Comparison of ENCODE assay signal across 10 cellular contexts in genomic region chr16:4514606-4515005, GRCh38. TPM values are rescaled to one million over a fixed set of nuclear protein-coding genes. Genes with fewer than 3 reads are reported as not detected.
DNase-seq lines count a peak whose midpoint lies in the region; ATAC-seq, FAIRE-seq and TF ChIP-seq lines count a peak whose summit lies in the region.
"Had no signal": no experiment of that assay in that cellular context is flagged by ENCODE, and none has a peak within 500 bp of the region (broad histone marks: within the 10 kb centered on the region; RNA-seq: fewer than 3 reads in every experiment).

No MANE protein-coding gene starts in this region.

- no peaks in the 10 kb centered on the region for H3K9me2 ChIP-seq in hepatocyte (replicated peaks; ENCODE audit: insufficient read depth)

- WGBS in K562 (ENCODE audit: insufficient coverage, low coverage, missing lambda C conversion rate), result 53% methylated on average over 6 of the region's 7 CpGs
- 87% methylated on average over 7 of the region's 7 CpGs for WGBS in mesenchymal stem cell
- WGBS in thyroid gland, 2 donors, result 58 to 66% methylated on average over 6 to 7 of the region's 7 CpGs
- 86% methylated on average over 6 of the region's 7 CpGs for WGBS in hepatocyte (ENCODE audit: low lambda C conversion rate, missing lambda C conversion rate)

- TF ChIP-seq RAD21 in K562 (CRISPR knock-in tag; conservative IDR thresholded peaks at IDR 0.05 in 1 of 2, IDR thresholded peaks at IDR 0.05 in 1 of 2), result no peak

- H3K9me3 Mint-ChIP-seq in activated T-cell treated with anti-CD3 and anti-CD28 coated beads, Interleukin-2, amount 50 U/mL, for 4 hours, result no peaks in the 10 kb centered on the region
- no peaks in the 10 kb centered on the region for H3K9me3 Mint-ChIP-seq in Caco-2 (ENCODE audit: unreplicated experiment)

- H3K4me2 ChIP-seq in K562 (ENCODE audit: insufficient read depth, low read length), result no peak overlapping the region
- H3K4me2 ChIP-seq in mesenchymal stem cell (ENCODE audit: low read length, poor library complexity, severe bottlenecking), result no peak overlapping the region
- no peak overlapping the region for H3K4me2 ChIP-seq in hepatocyte

- H3K27ac Mint-ChIP-seq in Caco-2 (ENCODE audit: unreplicated experiment), result no peak overlapping the region

- no peak for DNase-seq in activated T-cell treated with anti-CD3 and anti-CD28 coated beads, Interleukin-2, amount 50 U/mL, for 4 hours
- DNase-seq in activated T-cell treated with anti-CD3 and anti-CD28 coated beads, Interleukin-2, amount 50 U/mL, for 1 hour, result no peak
- DNase-seq in K562 (ENCODE audit: extremely low read depth in 1 of 4, low spot score in 3 of 4), result no peak
- DNase-seq in mesenchymal stem cell, result no peak
- no peak for DNase-seq in thyroid gland
- no peak for DNase-seq in hepatocyte (ENCODE audit: low spot score)
- no peak for DNase-seq in Caco-2
- DNase-seq: occipital lobe had no signal

- no peak overlapping the region for H2AFZ ChIP-seq in K562 (ENCODE audit: low read depth, low read length)
- H2AFZ ChIP-seq in mesenchymal stem cell (ENCODE audit: low read depth, low read length), result no peak overlapping the region
- H2AFZ ChIP-seq in hepatocyte, result no peak overlapping the region

- peaks cover 58% of the 10 kb centered on the region for H3K4me1 Mint-ChIP-seq in activated T-cell treated with anti-CD3 and anti-CD28 coated beads, Interleukin-2, amount 50 U/mL, for 4 hours (ENCODE audit: low read depth)
- H3K4me1 Mint-ChIP-seq in Caco-2 (ENCODE audit: low read depth, unreplicated experiment), result no peaks in the 10 kb centered on the region

- H4K20me1 ChIP-seq in K562 (replicated peaks; ENCODE audit: control insufficient read depth, insufficient read depth, low read length), result 0 out of 2 replicates have a peak, but pooled peaks cover 3% of the 10 kb centered on the region
- peaks cover 16% of the 10 kb centered on the region for H4K20me1 ChIP-seq in hepatocyte (ENCODE audit: insufficient read depth, poor library complexity, severe bottlenecking)

- no peak for FAIRE-seq in K562 (lab: Jason Lieb, UNC)

- H3K14ac ChIP-seq in mesenchymal stem cell (ENCODE audit: low read length in 2 of 2), result peak overlapping the region in 1 of 2 experiments; percentile 74

- peak; percentile 19 to 41 for ATAC-seq in activated T-cell treated with anti-CD3 and anti-CD28 coated beads, Interleukin-2, amount 50 U/mL, for 4 hours
- ATAC-seq in K562, result no peak
- no peak for ATAC-seq in HG02884 (IDR thresholded peaks at IDR 0.05; ENCODE audit: unreplicated experiment)

- in situ Hi-C loops in K562 (cut with MboI), result loop anchor here (10.0 kb wide), 1 partner anchor 440 kb away; the partner anchor contains the start of gene SEC14L5

- TF ChIP-seq EP300 in K562 (IDR thresholded peaks at IDR 0.05; ENCODE audit: low read length), result no peak

- H2BK12ac ChIP-seq in mesenchymal stem cell (ENCODE audit: low read length in 2 of 2), result no peak overlapping the region

- BruUV-seq in K562 (replicated peaks; lab: Mats Ljungman, UMichigan) (no TSS peak), Caco-2 (replicated peaks; lab: Mats Ljungman, UMichigan) (no TSS peak)

- H2BK15ac ChIP-seq in mesenchymal stem cell (ENCODE audit: low read depth, poor library complexity, severe bottlenecking), result no peak overlapping the region

- intact Hi-C loops in K562 (cut with micrococcal nuclease), result no loop called here
- intact Hi-C loops in thyroid gland (cut with DNase I), result loop anchor here (5.0 kb wide), 1 partner anchor 33 kb away; no protein-coding TSS in a partner anchor
- intact Hi-C loops in Caco-2 (cut with micrococcal nuclease; ENCODE audit: unreplicated experiment), result no loop called here

- H2AK5ac ChIP-seq in mesenchymal stem cell (ENCODE audit: low read length, severe bottlenecking), result no peak overlapping the region

- peak overlapping the region in 1 of 2 experiments; percentile 63; a peak in 1 of 4 replicates for H3K9ac ChIP-seq in K562 (ENCODE audit: insufficient read depth in 1 of 2, low read depth in 2 of 2, low read length in 2 of 2)
- H3K9ac ChIP-seq in mesenchymal stem cell (ENCODE audit: low read length), result peak overlapping the region; percentile 30

- peaks cover 34% of the 10 kb centered on the region; the same call in 1 of the 3 replicates for H3K36me3 ChIP-seq in K562 (ENCODE audit: control insufficient read depth, insufficient read depth, low read length)
- H3K36me3 ChIP-seq in mesenchymal stem cell (ENCODE audit: control insufficient read depth in 1 of 2, insufficient read depth in 2 of 2, low read depth in 1 of 2, low read length in 2 of 2), result peaks cover 44 to 53% of the 10 kb centered on the region in 2 experiments
- H3K36me3 ChIP-seq in thyroid gland, result peaks cover 18 to 19% of the 10 kb centered on the region in 2 donors
- H3K36me3 ChIP-seq in hepatocyte (replicated peaks; ENCODE audit: insufficient read depth, low read depth), result no peaks in the 10 kb centered on the region
- peaks cover 5% of the 10 kb centered on the region for H3K36me3 ChIP-seq in Caco-2 (ENCODE audit: control insufficient read depth, insufficient read depth, low read length)

- H3K36me3 Mint-ChIP-seq in activated T-cell treated with anti-CD3 and anti-CD28 coated beads, Interleukin-2, amount 50 U/mL, for 4 hours (ENCODE audit: insufficient read depth), result peaks cover 25% of the 10 kb centered on the region
- H3K36me3 Mint-ChIP-seq in Caco-2 (ENCODE audit: insufficient read depth, unreplicated experiment), result peaks cover 35% of the 10 kb centered on the region

- no peak overlapping the region for H3K23ac ChIP-seq in mesenchymal stem cell (ENCODE audit: low read length in 2 of 2)

- H2BK5ac ChIP-seq in mesenchymal stem cell (ENCODE audit: low read depth, low read length, poor library complexity, severe bottlenecking), result no peak overlapping the region

- H3K79me2 ChIP-seq in K562 (ENCODE audit: control insufficient read depth, insufficient read depth, low read length) (no peaks in the 10 kb centered on the region), hepatocyte (peaks cover 46% of the 10 kb centered on the region)

- no peak overlapping the region for H3K4ac ChIP-seq in mesenchymal stem cell (ENCODE audit: low read depth in 1 of 2, low read length in 2 of 2)

- H3K27me3 Mint-ChIP-seq in activated T-cell treated with anti-CD3 and anti-CD28 coated beads, Interleukin-2, amount 50 U/mL, for 4 hours (ENCODE audit: low read depth), result no peaks in the 10 kb centered on the region
- no peaks in the 10 kb centered on the region for H3K27me3 Mint-ChIP-seq in Caco-2 (ENCODE audit: insufficient read depth, unreplicated experiment)

- TF ChIP-seq POLR2A in K562 (conservative IDR thresholded peaks at IDR 0.05), result no peak
- TF ChIP-seq POLR2A in thyroid gland (IDR thresholded peaks at IDR 0.05), result no peak

- H3K18ac ChIP-seq in mesenchymal stem cell (ENCODE audit: low read depth in 1 of 2, low read length in 2 of 2), result no peak overlapping the region

- H3K27ac ChIP-seq in K562 (ENCODE audit: extremely low read depth, low read depth, low read length) (no peak overlapping the region), mesenchymal stem cell (ENCODE audit: low read length, poor library complexity, severe bottlenecking) (no peak overlapping the region), thyroid gland (peak overlapping the region in 2 of 3 donors; percentile 40 to 49), hepatocyte (no peak overlapping the region)
- H3K27ac ChIP-seq: cardiac muscle cell had no signal

- peak overlapping the region; percentile 5 for H4K8ac ChIP-seq in mesenchymal stem cell (ENCODE audit: low read length)

- no peaks in the 10 kb centered on the region for H3K9me1 ChIP-seq in K562 (ENCODE audit: control insufficient read depth, insufficient read depth, low read length)

- H4K91ac ChIP-seq in mesenchymal stem cell (ENCODE audit: low read length), result peak overlapping the region; percentile 23

- no peaks in the 10 kb centered on the region for H3K27me3 ChIP-seq in K562 (ENCODE audit: control insufficient read depth in 2 of 2, insufficient read depth in 2 of 2, low read length in 2 of 2)
- no peaks in the 10 kb centered on the region for H3K27me3 ChIP-seq in mesenchymal stem cell (ENCODE audit: control insufficient read depth in 1 of 2, insufficient read depth in 1 of 2, low read length in 2 of 2)
- no peaks in the 10 kb centered on the region for H3K27me3 ChIP-seq in thyroid gland
- H3K27me3 ChIP-seq in hepatocyte, result no peaks in the 10 kb centered on the region
- no peaks in the 10 kb centered on the region for H3K27me3 ChIP-seq in Caco-2 (replicated peaks; ENCODE audit: control insufficient read depth, insufficient read depth, low read length)
- H3K27me3 ChIP-seq: cardiac muscle cell had no signal

- no peak for TF ChIP-seq CTCF in K562 (IDR thresholded peaks at IDR 0.05 in 2 of 3, conservative IDR thresholded peaks at IDR 0.05 in 1 of 3; ENCODE audit: insufficient read depth in 2 of 3, low read depth in 1 of 3, low read length in 3 of 3)
- no peak for TF ChIP-seq CTCF in thyroid gland (IDR thresholded peaks at IDR 0.05)
- no peak for TF ChIP-seq CTCF in hepatocyte (IDR thresholded peaks at IDR 0.05; ENCODE audit: poor library complexity)
- no peak for TF ChIP-seq CTCF in Caco-2 (IDR thresholded peaks at IDR 0.05; ENCODE audit: insufficient read depth in 1 of 2, low read depth in 1 of 2, low read length in 1 of 2, severe bottlenecking in 1 of 2, unreplicated experiment in 1 of 2)

- CTCF ChIA-PET in K562 (lab: Yijun Ruan, JAX; ENCODE audit: low intra/inter-chr PET ratio) (no interaction called here), Caco-2 (lab: Charles Lee) (interaction anchor here (0.8 to 1.3 kb wide), 2 partner anchors 14 to 34 kb away, joined by 3 to 4 read pairs; no protein-coding TSS in a partner anchor)

- POLR2A ChIA-PET in K562 (lab: Yijun Ruan, JAX), result interaction anchor here (0.6 to 1.0 kb wide), 2 partner anchors 12 to 408 kb away, joined by 3 read pairs; no protein-coding TSS in a partner anchor
- POLR2A ChIA-PET in Caco-2 (lab: Charles Lee), result no interaction called here

- H3K79me1 ChIP-seq in mesenchymal stem cell (replicated peaks; ENCODE audit: low read length, poor library complexity, severe bottlenecking), result peaks cover 52% of the 10 kb centered on the region

- no peak overlapping the region for H2BK120ac ChIP-seq in mesenchymal stem cell (ENCODE audit: low read depth, low read length)

- H3K9me3 ChIP-seq in K562 (replicated peaks; ENCODE audit: control insufficient read depth, insufficient read depth, low read depth, low read length), result no peaks in the 10 kb centered on the region
- H3K9me3 ChIP-seq in mesenchymal stem cell (ENCODE audit: control insufficient read depth, low read length), result no peaks in the 10 kb centered on the region
- H3K9me3 ChIP-seq in thyroid gland, result no peaks in the 10 kb centered on the region
- H3K9me3 ChIP-seq in hepatocyte (ENCODE audit: low read depth), result no peaks in the 10 kb centered on the region
- H3K9me3 ChIP-seq in Caco-2, result no peaks in the 10 kb centered on the region

- H3K4me3 Mint-ChIP-seq in activated T-cell treated with anti-CD3 and anti-CD28 coated beads, Interleukin-2, amount 50 U/mL, for 4 hours, result no peak overlapping the region
- no peak overlapping the region for H3K4me3 Mint-ChIP-seq in Caco-2 (ENCODE audit: unreplicated experiment)

- H3K4me1 ChIP-seq in K562 (replicated peaks in 1 of 2; ENCODE audit: control insufficient read depth in 2 of 2, insufficient read depth in 2 of 2, low read length in 2 of 2), result peaks cover 0 to 14% of the 10 kb centered on the region in 2 experiments; a peak in 2 of 5 replicates
- H3K4me1 ChIP-seq in mesenchymal stem cell (ENCODE audit: control insufficient read depth, insufficient read depth, low read depth, low read length), result peaks cover 6% of the 10 kb centered on the region
- H3K4me1 ChIP-seq in thyroid gland, result peaks cover 0 to 26% of the 10 kb centered on the region in 2 donors
- no peaks in the 10 kb centered on the region for H3K4me1 ChIP-seq in hepatocyte (ENCODE audit: insufficient read depth)
- no peaks in the 10 kb centered on the region for H3K4me1 ChIP-seq in Caco-2

- H3K4me3 ChIP-seq in K562 (no peak overlapping the region), mesenchymal stem cell (ENCODE audit: insufficient read depth in 1 of 2, low read depth in 1 of 2, low read length in 2 of 2) (no peak overlapping the region), thyroid gland (replicated peaks in 1 of 3) (no peak overlapping the region), hepatocyte (no peak overlapping the region), Caco-2 (ENCODE audit: low read depth, low read length) (no peak overlapping the region)
- H3K4me3 ChIP-seq: cardiac muscle cell had no signal

RNA-seq across cellular contexts. Expression of gene CDIP1, which starts 24.0 kb away (rescaled TPM):
- 10 to 100 TPM; 33.2 to 41.6 (median 39.7) TPM for total RNA-seq in activated T-cell treated with anti-CD3 and anti-CD28 coated beads, Interleukin-2, amount 50 U/mL, for 4 hours
- not detected in 2 replicates for total RNA-seq in K562 (2011; cell fraction: chromatin; rRNA removed; ENCODE audit: low replicate concordance)
- total RNA-seq in K562 (2011; cell fraction: nucleolus; rRNA removed), result not detected in 2 replicates
- not detected in 2 replicates for total RNA-seq in K562 (2011; cell fraction: nucleoplasm; rRNA removed)
- total RNA-seq in K562 (2014; rRNA removed) (not detected in 2 replicates), K562 (2014; rRNA removed; fragmentation: Illumina TruSeq; extraction: Trizol) (not detected in 2 replicates), K562 (2015; rRNA removed; fragmentation: Illumina TruSeq; extraction: Trizol) (not detected in 2 replicates), K562 (2021) (0.18 and 0.29 TPM in 2 replicates), thyroid gland (10 to 100 TPM; 15.5 to 25.4 (median 25.2) TPM), hepatocyte (19.7 and 22.0 TPM in 2 replicates), Caco-2 (2022) (45.0 and 51.7 TPM in 2 replicates)
- polyA plus RNA-seq in K562 (2011; rRNA removed) (0.15 TPM in 1 of 2 replicates, not detected in the other), K562 (2014; fragmentation: Illumina TruSeq; extraction: Trizol) (not detected in 2 replicates), K562 (2014; fragmentation: Nextera tagmentation; extraction: Ambion mirVana) (not detected), K562 (2014; rRNA removed) (not detected in 2 replicates), hepatocyte (29.3 and 33.3 TPM in 2 replicates)
- polyA plus RNA-seq in K562 (2011; cell fraction: cytosol; rRNA removed), result 0.07 TPM in 1 of 2 replicates, not detected in the other
- 0.10 and 0.18 TPM in 2 replicates for polyA plus RNA-seq in K562 (2011; cell fraction: nucleus; rRNA removed)
- polyA plus RNA-seq in K562 (2012), result 0.31 and 0.54 TPM in 2 replicates
- not detected in 2 replicates for polyA minus RNA-seq in K562 (2011; rRNA and poly(A)+ RNA removed)
- polyA minus RNA-seq in K562 (2011; cell fraction: cytosol; rRNA and poly(A)+ RNA removed), result 1.7 TPM in 1 of 2 replicates, not detected in the other
- 0.40 and 1.1 TPM in 2 replicates for polyA minus RNA-seq in K562 (2011; cell fraction: nucleus; rRNA and poly(A)+ RNA removed)
- polyA plus RNA-seq in mesenchymal stem cell (2013, experiment 1 of 2), result 27.5 TPM
- 28.7 TPM for polyA plus RNA-seq in mesenchymal stem cell (2013, experiment 2 of 2)

RNA-seq across cellular contexts. Expression of gene HMOX2, which starts 38.4 kb away (rescaled TPM):
- 10 to 100 TPM; 79.9 to 85.3 (median 83.1) TPM for total RNA-seq in activated T-cell treated with anti-CD3 and anti-CD28 coated beads, Interleukin-2, amount 50 U/mL, for 4 hours
- 31.3 and 64.7 TPM in 2 replicates for total RNA-seq in K562 (2011; cell fraction: chromatin; rRNA removed; ENCODE audit: low replicate concordance)
- 39.3 and 41.4 TPM in 2 replicates for total RNA-seq in K562 (2011; cell fraction: nucleolus; rRNA removed)
- 40.9 and 52.2 TPM in 2 replicates for total RNA-seq in K562 (2011; cell fraction: nucleoplasm; rRNA removed)
- total RNA-seq in K562 (2014; rRNA removed) (78.6 and 84.7 TPM in 2 replicates), K562 (2014; rRNA removed; fragmentation: Illumina TruSeq; extraction: Trizol) (43.9 and 50.4 TPM in 2 replicates), K562 (2015; rRNA removed; fragmentation: Illumina TruSeq; extraction: Trizol) (60.0 and 66.7 TPM in 2 replicates), K562 (2021) (57.4 and 63.9 TPM in 2 replicates), thyroid gland (10 to 100 TPM; 36.0 to 63.2 (median 50.5) TPM), hepatocyte (57.7 and 68.8 TPM in 2 replicates), Caco-2 (2022) (35.7 and 36.7 TPM in 2 replicates)
- polyA plus RNA-seq in K562 (2011; rRNA removed) (55.5 and 55.8 TPM in 2 replicates), K562 (2014; fragmentation: Illumina TruSeq; extraction: Trizol) (62.8 and 71.3 TPM in 2 replicates), K562 (2014; fragmentation: Nextera tagmentation; extraction: Ambion mirVana) (10 to 100 TPM; 26.8 to 46.3 TPM), K562 (2014; rRNA removed) (87.4 and 88.1 TPM in 2 replicates), hepatocyte (108 TPM in 2 replicates)
- polyA plus RNA-seq in K562 (2011; cell fraction: cytosol; rRNA removed), result 47.4 and 72.1 TPM in 2 replicates
- polyA plus RNA-seq in K562 (2011; cell fraction: nucleus; rRNA removed), result 28.3 and 31.1 TPM in 2 replicates
- 55.2 and 61.7 TPM in 2 replicates for polyA plus RNA-seq in K562 (2012)
- polyA minus RNA-seq in K562 (2011; rRNA and poly(A)+ RNA removed), result 43.3 and 52.3 TPM in 2 replicates
- polyA minus RNA-seq in K562 (2011; cell fraction: cytosol; rRNA and poly(A)+ RNA removed), result 16.7 and 17.6 TPM in 2 replicates
- 13.6 and 15.0 TPM in 2 replicates for polyA minus RNA-seq in K562 (2011; cell fraction: nucleus; rRNA and poly(A)+ RNA removed)
- 42.5 TPM for polyA plus RNA-seq in mesenchymal stem cell (2013, experiment 1 of 2)
- polyA plus RNA-seq in mesenchymal stem cell (2013, experiment 2 of 2), result 41.6 TPM

RNA-seq across cellular contexts. Expression of gene NMRAL1, which starts 40.2 kb away (rescaled TPM):
- total RNA-seq in activated T-cell treated with anti-CD3 and anti-CD28 coated beads, Interleukin-2, amount 50 U/mL, for 4 hours, result 10 to 100 TPM; 29.6 to 45.2 (median 41.5) TPM
- total RNA-seq in K562 (2011; cell fraction: chromatin; rRNA removed; ENCODE audit: low replicate concordance), result 43.9 and 112 TPM in 2 replicates
- total RNA-seq in K562 (2011; cell fraction: nucleolus; rRNA removed), result 97.0 and 99.2 TPM in 2 replicates
- 59.2 and 66.6 TPM in 2 replicates for total RNA-seq in K562 (2011; cell fraction: nucleoplasm; rRNA removed)
- 111 and 116 TPM in 2 replicates for total RNA-seq in K562 (2014; rRNA removed)
- total RNA-seq in K562 (2014; rRNA removed; fragmentation: Illumina TruSeq; extraction: Trizol), result 22.7 and 31.4 TPM in 2 replicates
- total RNA-seq in K562 (2015; rRNA removed; fragmentation: Illumina TruSeq; extraction: Trizol), result 62.5 and 66.7 TPM in 2 replicates
- 84.1 and 93.6 TPM in 2 replicates for total RNA-seq in K562 (2021)
- 51.1 and 59.7 TPM in 2 replicates for polyA plus RNA-seq in K562 (2011; rRNA removed)
- 105 and 154 TPM in 2 replicates for polyA plus RNA-seq in K562 (2011; cell fraction: cytosol; rRNA removed)
- 56.5 and 83.6 TPM in 2 replicates for polyA plus RNA-seq in K562 (2011; cell fraction: nucleus; rRNA removed)
- polyA plus RNA-seq in K562 (2012), result 64.0 and 95.8 TPM in 2 replicates
- 63.2 and 88.3 TPM in 2 replicates for polyA plus RNA-seq in K562 (2014; fragmentation: Illumina TruSeq; extraction: Trizol)
- 10 to 100 TPM in 1 of 2 experiments, 1 to 10 TPM in 1; 6.3 to 16.8 TPM for polyA plus RNA-seq in K562 (2014; fragmentation: Nextera tagmentation; extraction: Ambion mirVana)
- polyA plus RNA-seq in K562 (2014; rRNA removed), result 83.9 and 90.2 TPM in 2 replicates
- 37.2 and 42.5 TPM in 2 replicates for polyA minus RNA-seq in K562 (2011; rRNA and poly(A)+ RNA removed)
- polyA minus RNA-seq in K562 (2011; cell fraction: cytosol; rRNA and poly(A)+ RNA removed), result 39.4 and 52.3 TPM in 2 replicates
- polyA minus RNA-seq in K562 (2011; cell fraction: nucleus; rRNA and poly(A)+ RNA removed), result 24.5 and 26.7 TPM in 2 replicates
- polyA plus RNA-seq in mesenchymal stem cell (2013, experiment 1 of 2), result 47.8 TPM
- 47.4 TPM for polyA plus RNA-seq in mesenchymal stem cell (2013, experiment 2 of 2)
- total RNA-seq in thyroid gland, result 10 to 100 TPM; 40.0 to 88.8 (median 57.6) TPM
- 42.7 and 47.6 TPM in 2 replicates for total RNA-seq in hepatocyte
- polyA plus RNA-seq in hepatocyte, result 47.5 and 49.5 TPM in 2 replicates
- 68.3 and 71.1 TPM in 2 replicates for total RNA-seq in Caco-2 (2022)

RNA-seq across cellular contexts. Expression of gene C16orf96, which starts 41.5 kb away (rescaled TPM):
- total RNA-seq in activated T-cell treated with anti-CD3 and anti-CD28 coated beads, Interleukin-2, amount 50 U/mL, for 4 hours, result under 1 TPM in 2 of 3 donors, not detected in 1; 0.05 to 0.10 TPM
- not detected in 2 replicates for total RNA-seq in K562 (2011; cell fraction: chromatin; rRNA removed; ENCODE audit: low replicate concordance)
- not detected in 2 replicates for total RNA-seq in K562 (2011; cell fraction: nucleolus; rRNA removed)
- not detected in 2 replicates for total RNA-seq in K562 (2011; cell fraction: nucleoplasm; rRNA removed)
- total RNA-seq in K562 (2014; rRNA removed), result not detected in 2 replicates
- not detected in 2 replicates for total RNA-seq in K562 (2014; rRNA removed; fragmentation: Illumina TruSeq; extraction: Trizol)
- not detected in 2 replicates for total RNA-seq in K562 (2015; rRNA removed; fragmentation: Illumina TruSeq; extraction: Trizol)
- not detected in 2 replicates for total RNA-seq in K562 (2021)
- polyA plus RNA-seq in K562 (2011; rRNA removed), result not detected in 2 replicates
- not detected in 2 replicates for polyA plus RNA-seq in K562 (2011; cell fraction: cytosol; rRNA removed)
- not detected in 2 replicates for polyA plus RNA-seq in K562 (2011; cell fraction: nucleus; rRNA removed)
- polyA plus RNA-seq in K562 (2012), result not detected in 2 replicates
- not detected in 2 replicates for polyA plus RNA-seq in K562 (2014; fragmentation: Illumina TruSeq; extraction: Trizol)
- not detected for polyA plus RNA-seq in K562 (2014; fragmentation: Nextera tagmentation; extraction: Ambion mirVana)
- not detected in 2 replicates for polyA plus RNA-seq in K562 (2014; rRNA removed)
- not detected in 2 replicates for polyA minus RNA-seq in K562 (2011; rRNA and poly(A)+ RNA removed)
- polyA minus RNA-seq in K562 (2011; cell fraction: cytosol; rRNA and poly(A)+ RNA removed), result not detected in 2 replicates
- polyA minus RNA-seq in K562 (2011; cell fraction: nucleus; rRNA and poly(A)+ RNA removed), result not detected in 2 replicates
- polyA plus RNA-seq in mesenchymal stem cell (2013, experiment 1 of 2), result 0.01 TPM
- not detected for polyA plus RNA-seq in mesenchymal stem cell (2013, experiment 2 of 2)
- under 1 TPM; 0.11 to 0.88 (median 0.62) TPM for total RNA-seq in thyroid gland
- 0.12 and 0.20 TPM in 2 replicates for total RNA-seq in hepatocyte
- 0.15 TPM in 1 of 2 replicates, not detected in the other for polyA plus RNA-seq in hepatocyte
- 0.11 and 0.19 TPM in 2 replicates for total RNA-seq in Caco-2 (2022)
- total RNA-seq: occipital lobe had no signal

Comparison
In these comparisons a context has a peak if more than half of its experiments do, and no peak if none do; other contexts are left out.
1. ATAC-seq: peak in activated T-cell treated with anti-CD3 and anti-CD28 coated beads, Interleukin-2, amount 50 U/mL, for 4 hours (2 of 2); none in K562 (single experiment) and HG02884 (single experiment).
2. H3K27ac ChIP-seq: peak in thyroid gland (2 of 3); none in K562 (single experiment), mesenchymal stem cell (single experiment) and hepatocyte (single experiment).
3. RNA of gene CDIP1, which starts 24.0 kb away (total RNA-seq): 45.0 to 51.7 TPM in Caco-2, 33.2 to 41.6 TPM in activated T-cell treated with anti-CD3 and anti-CD28 coated beads, Interleukin-2, amount 50 U/mL, for 4 hours, 15.5 to 25.4 TPM in thyroid gland and 19.7 to 22.0 TPM in hepatocyte; 0.18 to 0.29 TPM in K562; every median in the first group is over 10 times any median in the second.